ENCODE assay signal across 8 cellular contexts in genomic region chr22:23142546-23143105, GRCh38. TPM values are rescaled to one million over a fixed set of nuclear protein-coding genes. Genes with fewer than 3 reads are reported as not detected.
DNase-seq lines count a peak whose midpoint lies in the region; ATAC-seq, FAIRE-seq and TF ChIP-seq lines count a peak whose summit lies in the region.

No MANE protein-coding gene starts in this region.

- POLR2A ChIA-PET in GM12878 (lab: Charles Lee), result interaction anchor here (0.6 to 1.3 kb wide), 4 partner anchors 80 to 210 kb away, joined by 3 to 4 read pairs (median 3); no protein-coding TSS in a partner anchor

- H3K9ac ChIP-seq in GM12878 (ENCODE audit: control insufficient read depth, insufficient read depth, low read length) (no peak overlapping the region), mesenchymal stem cell (ENCODE audit: low read length) (peak overlapping the region; percentile 94)

- SMC1A ChIA-PET in GM12878 (lab: Charles Lee; ENCODE audit: uncharacterized antibody, unreplicated experiment), result interaction anchor here (0.6 to 3.8 kb wide), 3 partner anchors 36 to 184 kb away, joined by 3 to 28 read pairs (median 4); no protein-coding TSS in a partner anchor

- H3K4me3 ChIP-seq in left ventricle myocardium inferior (peak overlapping the region; percentile 50), GM12878 (no peak overlapping the region), mesenchymal stem cell (ENCODE audit: insufficient read depth in 1 of 2, low read depth in 1 of 2, low read length in 2 of 2) (peak overlapping the region in 1 of 2 experiments; percentile 74), vagina (peak overlapping the region; percentile 10 to 20), SJCRH30 (no peak overlapping the region)

- RAD21 ChIA-PET in GM12878 (lab: Charles Lee; ENCODE audit: unreplicated experiment), result interaction anchor here (0.8 to 1.8 kb wide), 3 partner anchors 14 to 207 kb away, joined by 3 to 7 read pairs (median 4); no protein-coding TSS in a partner anchor

- TF ChIP-seq RAD21 in GM12878 (IDR thresholded peaks at IDR 0.05; ENCODE audit: insufficient read depth, low read depth, low read length), result no peak

- in situ Hi-C loops in GM12878 (cut with MboI), result no loop called here

- no peak overlapping the region for H2BK15ac ChIP-seq in mesenchymal stem cell (ENCODE audit: low read depth, poor library complexity, severe bottlenecking)

- H2BK120ac ChIP-seq in mesenchymal stem cell (ENCODE audit: low read depth, low read length), result no peak overlapping the region

- no TSS peak for BruUV-seq in GM12878 (replicated peaks; lab: Mats Ljungman, UMichigan)

- peak overlapping the region; percentile 89 for H2AK5ac ChIP-seq in mesenchymal stem cell (ENCODE audit: low read length, severe bottlenecking)

- no peak for DNase-seq in left ventricle myocardium inferior
- DNase-seq in Right ventricle myocardium inferior (ENCODE audit: missing footprints), result no peak
- no peak for DNase-seq in GM12878 (ENCODE audit: low read depth, low spot score)
- DNase-seq in mesenchymal stem cell, result no peak
- no peak for DNase-seq in vagina (ENCODE audit: extremely low spot score in 2 of 2)
- DNase-seq in SJCRH30, result no peak

- no peak overlapping the region for H4K91ac ChIP-seq in mesenchymal stem cell (ENCODE audit: low read length)

- no peaks in the 10 kb centered on the region for H3K9me3 ChIP-seq in left ventricle myocardium inferior (replicated peaks)
- no peaks in the 10 kb centered on the region for H3K9me3 ChIP-seq in GM12878 (replicated peaks; ENCODE audit: control insufficient read depth, insufficient read depth, low read length)
- H3K9me3 ChIP-seq in mesenchymal stem cell (ENCODE audit: control insufficient read depth, low read length), result no peaks in the 10 kb centered on the region
- no peaks in the 10 kb centered on the region for H3K9me3 ChIP-seq in vagina
- no peaks in the 10 kb centered on the region for H3K9me3 ChIP-seq in SJCRH30 (replicated peaks)

- intact Hi-C loops in left ventricle myocardium inferior (cut with micrococcal nuclease), result no loop called here
- intact Hi-C loops in Right ventricle myocardium inferior (cut with DNase I), result no loop called here
- intact Hi-C loops in GM12878 (cut with micrococcal nuclease; ENCODE audit: unreplicated experiment), result loop anchor here (10.0 kb wide), 1 partner anchor 288 kb away; no protein-coding TSS in a partner anchor
- intact Hi-C loops in vagina (cut with DNase I), result no loop called here

- no peak overlapping the region for H3K18ac ChIP-seq in mesenchymal stem cell (ENCODE audit: low read depth in 1 of 2, low read length in 2 of 2)

- no peak overlapping the region for H3K23ac ChIP-seq in mesenchymal stem cell (ENCODE audit: low read length in 2 of 2)

- no peaks in the 10 kb centered on the region for H3K79me2 ChIP-seq in GM12878 (ENCODE audit: control insufficient read depth, insufficient read depth, low read length)

- CTCF ChIA-PET in GM12878 (lab: Yijun Ruan, JAX), result interaction anchor here (1.1 to 6.0 kb wide), 3 partner anchors 32 to 185 kb away, joined by 4 to 86 read pairs (median 7); no protein-coding TSS in a partner anchor

- no peaks in the 10 kb centered on the region for H4K20me1 ChIP-seq in GM12878 (ENCODE audit: control insufficient read depth, insufficient read depth)

- peak overlapping the region in 1 of 2 experiments; percentile 3 for H3K14ac ChIP-seq in mesenchymal stem cell (ENCODE audit: low read length in 2 of 2)

- no peak for ATAC-seq in Right ventricle myocardium inferior
- ATAC-seq in GM12878, result no peak
- ATAC-seq in HG03045 (IDR thresholded peaks at IDR 0.05; ENCODE audit: unreplicated experiment), result no peak
- ATAC-seq in HG03175 (IDR thresholded peaks at IDR 0.05; ENCODE audit: unreplicated experiment), result no peak

- TF ChIP-seq CTCF in left ventricle myocardium inferior (IDR thresholded peaks at IDR 0.05; ENCODE audit: borderline replicate concordance) (no peak), GM12878 (IDR thresholded peaks at IDR 0.05 in 2 of 3, conservative IDR thresholded peaks at IDR 0.05 in 1 of 3; ENCODE audit: control insufficient read depth in 2 of 3, extremely low read depth in 1 of 3, insufficient read depth in 1 of 3, low read depth in 3 of 3, low read length in 3 of 3) (no peak), vagina (IDR thresholded peaks at IDR 0.05) (no peak)

- FAIRE-seq in GM12878 (lab: Jason Lieb, UNC), result no peak

- no peak overlapping the region for H2BK12ac ChIP-seq in mesenchymal stem cell (ENCODE audit: low read length in 2 of 2)

- H3K36me3 ChIP-seq in left ventricle myocardium inferior, result no peaks in the 10 kb centered on the region
- H3K36me3 ChIP-seq in GM12878 (ENCODE audit: control insufficient read depth in 2 of 2, insufficient read depth in 2 of 2, low read length in 1 of 2), result no peaks in the 10 kb centered on the region
- no peaks in the 10 kb centered on the region for H3K36me3 ChIP-seq in mesenchymal stem cell (ENCODE audit: control insufficient read depth in 1 of 2, insufficient read depth in 2 of 2, low read depth in 1 of 2, low read length in 2 of 2)
- H3K36me3 ChIP-seq in vagina, result no peaks in the 10 kb centered on the region
- no peaks in the 10 kb centered on the region for H3K36me3 ChIP-seq in SJCRH30

- H3K4me1 ChIP-seq in left ventricle myocardium inferior, result peaks cover 41% of the 10 kb centered on the region
- peaks cover 59% of the 10 kb centered on the region for H3K4me1 ChIP-seq in GM12878 (ENCODE audit: control insufficient read depth, insufficient read depth, low read length)
- H3K4me1 ChIP-seq in mesenchymal stem cell (ENCODE audit: control insufficient read depth, insufficient read depth, low read depth, low read length), result peaks cover 27% of the 10 kb centered on the region
- H3K4me1 ChIP-seq in vagina, result peaks cover 48% of the 10 kb centered on the region
- H3K4me1 ChIP-seq in SJCRH30, result peaks cover 11% of the 10 kb centered on the region

- no peak overlapping the region for H3K4ac ChIP-seq in mesenchymal stem cell (ENCODE audit: low read depth in 1 of 2, low read length in 2 of 2)

- H3K27ac ChIP-seq in left ventricle myocardium inferior (replicated peaks) (no peak overlapping the region), GM12878 (ENCODE audit: control insufficient read depth, insufficient read depth) (no peak overlapping the region), mesenchymal stem cell (ENCODE audit: low read length, poor library complexity, severe bottlenecking) (no peak overlapping the region), vagina (no peak overlapping the region), SJCRH30 (no peak overlapping the region)

- H2BK5ac ChIP-seq in mesenchymal stem cell (ENCODE audit: low read depth, low read length, poor library complexity, severe bottlenecking), result no peak overlapping the region

- H3K4me2 ChIP-seq in GM12878 (ENCODE audit: control insufficient read depth, insufficient read depth) (peak overlapping the region; percentile 82), mesenchymal stem cell (ENCODE audit: low read length, poor library complexity, severe bottlenecking) (no peak overlapping the region)

- WGBS in GM12878 (ENCODE audit: insufficient coverage, insufficient replicate concordance, low lambda C conversion rate, missing lambda C conversion rate), result 87% methylated on average over 9 of the region's 9 CpGs
- WGBS in mesenchymal stem cell, result 94% methylated on average over 9 of the region's 9 CpGs

- peaks cover 2% of the 10 kb centered on the region for H3K79me1 ChIP-seq in mesenchymal stem cell (replicated peaks; ENCODE audit: low read length, poor library complexity, severe bottlenecking)

- H3K27me3 ChIP-seq in left ventricle myocardium inferior (ENCODE audit: low read depth) (peaks cover 26% of the 10 kb centered on the region), GM12878 (replicated peaks in 1 of 2; ENCODE audit: control insufficient read depth in 2 of 2, insufficient read depth in 2 of 2, low read length in 1 of 2) (no peaks in the 10 kb centered on the region), mesenchymal stem cell (ENCODE audit: control insufficient read depth in 1 of 2, insufficient read depth in 1 of 2, low read length in 2 of 2) (no peaks in the 10 kb centered on the region), vagina (no peaks in the 10 kb centered on the region), SJCRH30 (no peaks in the 10 kb centered on the region)

- no peak for TF ChIP-seq POLR2A in GM12878 (IDR thresholded peaks at IDR 0.05; ENCODE audit: low read depth, low read length)
- TF ChIP-seq POLR2A in vagina (IDR thresholded peaks at IDR 0.05), result no peak

- no peak overlapping the region for H4K8ac ChIP-seq in mesenchymal stem cell (ENCODE audit: low read length)

- H2AFZ ChIP-seq in GM12878 (ENCODE audit: control insufficient read depth, low read depth, low read length) (no peak overlapping the region), mesenchymal stem cell (ENCODE audit: low read depth, low read length) (no peak overlapping the region)

- TF ChIP-seq EP300 in GM12878 (IDR thresholded peaks at IDR 0.05; ENCODE audit: borderline replicate concordance in 1 of 2, control insufficient read depth in 1 of 2, low read depth in 2 of 2, low read length in 2 of 2), result no peak

RNA-seq across cellular contexts. Expression of gene RSPH14, which starts 0.8 kb away (rescaled TPM):
- not detected for total RNA-seq in left ventricle myocardium inferior
- not detected for total RNA-seq in Right ventricle myocardium inferior
- 0.81 TPM in 1 of 2 replicates, not detected in the other for total RNA-seq in GM12878 (2013; cell fraction: nucleolus; rRNA removed)
- 1.2 TPM in 1 of 2 replicates, not detected in the other for total RNA-seq in GM12878 (2014; rRNA removed)
- total RNA-seq in GM12878 (2014; rRNA removed; fragmentation: Illumina TruSeq; extraction: Trizol), result 0.74 and 0.85 TPM in 2 replicates
- 0.43 and 0.95 TPM in 2 replicates for total RNA-seq in GM12878 (2021)
- polyA plus RNA-seq in GM12878 (2011; ENCODE audit: low read depth), result 0.29 TPM
- 1.5 and 1.6 TPM in 2 replicates for polyA plus RNA-seq in GM12878 (2011; rRNA removed)
- polyA plus RNA-seq in GM12878 (2011; cell fraction: cytosol; rRNA removed), result 1.4 and 1.7 TPM in 2 replicates
- polyA plus RNA-seq in GM12878 (2011; cell fraction: nucleus; rRNA removed), result 0.51 and 1.1 TPM in 2 replicates
- 0.16 and 0.56 TPM in 2 replicates for polyA plus RNA-seq in GM12878 (2012)
- polyA plus RNA-seq in GM12878 (2014; fragmentation: Illumina TruSeq; extraction: Trizol), result 0.13 TPM in 1 of 2 replicates, not detected in the other
- 1 to 10 TPM in 1 of 2 experiments, under 1 TPM in 1; 0.80 to 1.4 TPM for polyA plus RNA-seq in GM12878 (2014; fragmentation: Nextera tagmentation; extraction: Ambion mirVana)
- 0.35 and 0.81 TPM in 2 replicates for polyA plus RNA-seq in GM12878 (2014; rRNA removed)
- polyA plus RNA-seq in GM12878 (2016; fragmentation: Nextera tagmentation; extraction: Ambion mirVana), result under 1 TPM; 0.21 to 0.35 TPM
- 1.7 and 2.6 TPM in 2 replicates for polyA minus RNA-seq in GM12878 (2011; rRNA and poly(A)+ RNA removed)
- not detected in 2 replicates for polyA minus RNA-seq in GM12878 (2011; cell fraction: cytosol; rRNA and poly(A)+ RNA removed)
- 2.2 TPM in 1 of 2 replicates, not detected in the other for polyA minus RNA-seq in GM12878 (2011; cell fraction: nucleus; rRNA and poly(A)+ RNA removed)
- polyA plus RNA-seq in mesenchymal stem cell (2013, experiment 1 of 2), result not detected
- polyA plus RNA-seq in mesenchymal stem cell (2013, experiment 2 of 2), result 0.04 TPM
- total RNA-seq in vagina, result not detected
- total RNA-seq in SJCRH30 (2014; rRNA removed; shearing (Covaris generic)), result not detected in 2 replicates

RNA-seq across cellular contexts. Expression of gene RAB36, which starts 2.7 kb away (rescaled TPM):
- total RNA-seq in left ventricle myocardium inferior (0.47 TPM), Right ventricle myocardium inferior (0.54 TPM), GM12878 (2014; rRNA removed) (0.79 and 1.0 TPM in 2 replicates), GM12878 (2014; rRNA removed; fragmentation: Illumina TruSeq; extraction: Trizol) (0.31 and 0.74 TPM in 2 replicates), GM12878 (2021) (1.0 and 1.3 TPM in 2 replicates), vagina (3.2 TPM)
- 2.0 and 2.2 TPM in 2 replicates for total RNA-seq in GM12878 (2013; cell fraction: nucleolus; rRNA removed)
- polyA plus RNA-seq in GM12878 (2011; ENCODE audit: low read depth), result 0.22 TPM
- polyA plus RNA-seq in GM12878 (2011; rRNA removed) (1.1 and 2.7 TPM in 2 replicates), GM12878 (2014; fragmentation: Illumina TruSeq; extraction: Trizol) (0.73 and 0.87 TPM in 2 replicates), GM12878 (2014; fragmentation: Nextera tagmentation; extraction: Ambion mirVana) (under 1 TPM; 0.45 to 0.46 TPM), GM12878 (2014; rRNA removed) (0.62 and 1.3 TPM in 2 replicates), GM12878 (2016; fragmentation: Nextera tagmentation; extraction: Ambion mirVana) (1 to 10 TPM; 1.4 TPM)
- 3.9 and 4.1 TPM in 2 replicates for polyA plus RNA-seq in GM12878 (2011; cell fraction: cytosol; rRNA removed)
- polyA plus RNA-seq in GM12878 (2011; cell fraction: nucleus; rRNA removed), result 3.8 and 3.9 TPM in 2 replicates
- 0.49 and 0.62 TPM in 2 replicates for polyA plus RNA-seq in GM12878 (2012)
- 2.3 and 2.4 TPM in 2 replicates for polyA minus RNA-seq in GM12878 (2011; rRNA and poly(A)+ RNA removed)
- polyA minus RNA-seq in GM12878 (2011; cell fraction: cytosol; rRNA and poly(A)+ RNA removed), result 0.94 and 1.1 TPM in 2 replicates
- polyA minus RNA-seq in GM12878 (2011; cell fraction: nucleus; rRNA and poly(A)+ RNA removed), result 1.5 and 3.5 TPM in 2 replicates
- polyA plus RNA-seq in mesenchymal stem cell (2013, experiment 1 of 2), result 1.7 TPM
- 1.9 TPM for polyA plus RNA-seq in mesenchymal stem cell (2013, experiment 2 of 2)
- not detected in 2 replicates for total RNA-seq in SJCRH30 (2014; rRNA removed; shearing (Covaris generic))

RNA-seq across cellular contexts. Expression of gene BCR, which starts 37.7 kb away (rescaled TPM):
- total RNA-seq in left ventricle myocardium inferior (26.7 TPM), Right ventricle myocardium inferior (29.0 TPM), GM12878 (2014; rRNA removed) (34.0 and 36.3 TPM in 2 replicates), GM12878 (2014; rRNA removed; fragmentation: Illumina TruSeq; extraction: Trizol) (28.5 and 30.3 TPM in 2 replicates), GM12878 (2021) (62.8 and 64.7 TPM in 2 replicates), vagina (52.5 TPM)
- total RNA-seq in GM12878 (2013; cell fraction: nucleolus; rRNA removed), result 63.5 and 77.1 TPM in 2 replicates
- polyA plus RNA-seq in GM12878 (2011; ENCODE audit: low read depth), result 6.2 TPM
- polyA plus RNA-seq in GM12878 (2011; rRNA removed) (10.6 and 25.8 TPM in 2 replicates), GM12878 (2014; fragmentation: Illumina TruSeq; extraction: Trizol) (5.5 and 16.4 TPM in 2 replicates), GM12878 (2014; fragmentation: Nextera tagmentation; extraction: Ambion mirVana) (1 to 10 TPM; 1.7 to 2.9 TPM), GM12878 (2014; rRNA removed) (20.3 and 27.8 TPM in 2 replicates), GM12878 (2016; fragmentation: Nextera tagmentation; extraction: Ambion mirVana) (1 to 10 TPM; 6.2 to 7.6 TPM)
- polyA plus RNA-seq in GM12878 (2011; cell fraction: cytosol; rRNA removed), result 55.5 and 66.6 TPM in 2 replicates
- polyA plus RNA-seq in GM12878 (2011; cell fraction: nucleus; rRNA removed), result 59.8 and 97.2 TPM in 2 replicates
- 19.5 and 28.5 TPM in 2 replicates for polyA plus RNA-seq in GM12878 (2012)
- polyA minus RNA-seq in GM12878 (2011; rRNA and poly(A)+ RNA removed), result 75.9 and 87.4 TPM in 2 replicates
- 45.1 and 50.0 TPM in 2 replicates for polyA minus RNA-seq in GM12878 (2011; cell fraction: cytosol; rRNA and poly(A)+ RNA removed)
- 18.7 and 45.2 TPM in 2 replicates for polyA minus RNA-seq in GM12878 (2011; cell fraction: nucleus; rRNA and poly(A)+ RNA removed)
- 7.3 TPM for polyA plus RNA-seq in mesenchymal stem cell (2013, experiment 1 of 2)
- polyA plus RNA-seq in mesenchymal stem cell (2013, experiment 2 of 2), result 7.1 TPM
- total RNA-seq in SJCRH30 (2014; rRNA removed; shearing (Covaris generic)), result 24.9 and 27.2 TPM in 2 replicates

Comparison
In these comparisons a context has a peak if more than half of its experiments do, and no peak if none do; other contexts are left out.
1. H3K4me3 ChIP-seq: peak in left ventricle myocardium inferior (single experiment) and vagina (2 of 2); none in GM12878 (single experiment) and SJCRH30 (single experiment).